17 cellular contexts compared by ENCODE assay signal in the genomic region with DNA sequence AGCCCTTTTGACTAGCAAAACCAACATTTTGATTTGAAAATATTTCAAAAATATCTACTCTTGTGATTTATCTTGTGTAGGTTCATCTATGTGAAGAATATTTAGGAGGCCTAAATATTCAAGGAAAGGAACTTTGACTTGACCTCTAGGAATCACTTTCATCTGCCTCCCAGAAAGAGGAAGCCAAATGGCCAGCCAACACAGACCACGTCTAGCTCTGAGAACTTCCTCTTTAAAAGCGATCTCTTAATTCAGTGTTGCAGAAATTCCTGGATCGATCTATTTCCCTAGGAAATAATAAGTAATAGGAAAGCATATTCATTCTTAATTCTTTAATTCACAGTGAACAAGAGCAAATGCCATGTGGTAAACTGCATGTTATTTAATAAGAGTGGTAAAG.
DNase-seq lines count a peak whose midpoint lies in the region; ATAC-seq and TF ChIP-seq lines count a peak whose summit lies in the region.
"Had no signal": no experiment of that assay in that cellular context is flagged by ENCODE, and none has a peak within 500 bp of the region (broad histone marks: within the 10 kb centered on the region; RNA-seq: fewer than 3 reads in every experiment).

No MANE protein-coding gene starts in this region.

- no peak for TF ChIP-seq CTCF in GM10266 (IDR thresholded peaks at IDR 0.05; ENCODE audit: control insufficient read depth, insufficient read depth, low read depth, missing control alignments)

- ATAC-seq in HG03095 (IDR thresholded peaks at IDR 0.05; ENCODE audit: unreplicated experiment) (no peak), HG02678 (IDR thresholded peaks at IDR 0.05; ENCODE audit: unreplicated experiment) (no peak)
- ATAC-seq: A549 had no signal

- DNase-seq in CD1c-positive myeloid dendritic cell (ENCODE audit: extremely low spot score) (peak; percentile 71), MV-4-11 (lab: John Stamatoyannopoulos, UW) (peak; percentile 77), SKM-1 treated with dmso at 0.1 percent for 144 hours (lab: John Stamatoyannopoulos, UW; ENCODE audit: unreplicated experiment) (peak; percentile 68), medulla oblongata (ENCODE audit: extremely low spot score) (peak; percentile 51), GM10266 (ENCODE audit: extremely low spot score) (no peak), HPDE6-E6E7 (ENCODE audit: extremely low spot score) (no peak)
- DNase-seq: COR-L47, HFFc6, NCI-H1105, NCI-H1694 treated with DMSO at 0.1 percent for 48 hours, NCI-H226, NCI-H524 treated with DMSO at 0.1 percent for 48 hours, RPMI8226, SIG-M5 had no signal

Comparison
In these comparisons a context has a peak if more than half of its experiments do, and no peak if none do; other contexts are left out.
1. DNase-seq: peak in CD1c-positive myeloid dendritic cell (single experiment), MV-4-11 (single experiment), SKM-1 treated with dmso at 0.1 percent for 144 hours (single experiment) and medulla oblongata (single experiment); none in GM10266 (single experiment) and HPDE6-E6E7 (single experiment).